Comparison of ENCODE assay signal across 1 cellular context in genomic region chr2:219461061-219461514, GRCh38.
TF ChIP-seq lines count a peak whose summit lies in the region.

No MANE protein-coding gene starts in this region.

TF ChIP-seq in SK-N-SH, 30 proteins besides CTCF, POLR2A, EP300 and RAD21 (continued from another document):
- TF ChIP-seq, protein P1, sequence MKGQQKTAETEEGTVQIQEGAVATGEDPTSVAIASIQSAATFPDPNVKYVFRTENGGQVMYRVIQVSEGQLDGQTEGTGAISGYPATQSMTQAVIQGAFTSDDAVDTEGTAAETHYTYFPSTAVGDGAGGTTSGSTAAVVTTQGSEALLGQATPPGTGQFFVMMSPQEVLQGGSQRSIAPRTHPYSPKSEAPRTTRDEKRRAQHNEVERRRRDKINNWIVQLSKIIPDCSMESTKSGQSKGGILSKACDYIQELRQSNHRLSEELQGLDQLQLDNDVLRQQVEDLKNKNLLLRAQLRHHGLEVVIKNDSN (IDR thresholded peaks at IDR 0.05; ENCODE audit: borderline replicate concordance, low read depth): no peak
- TF ChIP-seq FOSL2 (IDR thresholded peaks at IDR 0.05; ENCODE audit: borderline replicate concordance, low read depth): no peak
- TF ChIP-seq JUND (IDR thresholded peaks at IDR 0.05): no peak
- no peak for TF ChIP-seq SMC3 (IDR thresholded peaks at IDR 0.05; ENCODE audit: low read depth, low read length)
- no peak for TF ChIP-seq NRF1 (IDR thresholded peaks at IDR 0.05; ENCODE audit: low read depth, low read length)
